22 cellular contexts compared by ENCODE assay signal in genomic region chr13:37666036-37666435, GRCh38.
DNase-seq lines count a peak whose midpoint lies in the region; TF ChIP-seq lines count a peak whose summit lies in the region.
"Had no signal": no experiment of that assay in that cellular context is flagged by ENCODE, and none has a peak within 500 bp of the region (broad histone marks: within the 10 kb centered on the region; RNA-seq: fewer than 3 reads in every experiment).

No MANE protein-coding gene starts in this region.

- H3K36me3 ChIP-seq in BLaER1 treated with 17β-estradiol and CSF1 and Interleukin-3, amounts not matched to agents 10 nM and 100 nM, result no peaks in the 10 kb centered on the region
- H3K36me3 ChIP-seq in smooth muscle cell (ENCODE audit: low read depth) (no peaks in the 10 kb centered on the region), tibial nerve (no peaks in the 10 kb centered on the region)

- DNase-seq in astrocyte of the spinal cord (ENCODE audit: low read depth, low spot score), result peak; percentile 83
- peak; percentile 27 for DNase-seq in iris pigment epithelial cell (ENCODE audit: low read depth)
- DNase-seq in smooth muscle cell (lab: John Stamatoyannopoulos, UW; ENCODE audit: unreplicated experiment), result no peak
- no peak for DNase-seq in SK-N-DZ (ENCODE audit: low spot score)
- no peak for DNase-seq in tibial nerve (ENCODE audit: low spot score in 2 of 2)
- no peak for DNase-seq in stimulated activated CD4-positive, alpha-beta T cell treated with anti-CD3 and anti-CD28 coated beads, Interleukin-4, amount 100 ng/mL, for 1 hour
- DNase-seq: ACHN; Calu3; CD8-positive, alpha-beta memory T cell; DMS153; GOT3; HCEC 1CT; NCI-H1092 treated with DMSO at 0.1 percent for 48 hours; NCI-H1436 treated with DMSO at 0.1 percent for 48 hours; NCI-H1930; NCI-H226; NCI-H510A treated with DMSO at 0.1 percent for 48 hours; NCI-H774; SIG-M5 had no signal

- no peaks in the 10 kb centered on the region for H3K79me2 ChIP-seq in smooth muscle cell (ENCODE audit: low read depth)

- H3K4me3 ChIP-seq in BLaER1 treated with 17β-estradiol and CSF1 and Interleukin-3, amounts not matched to agents 10 nM and 100 nM, result no peak overlapping the region
- no peak overlapping the region for H3K4me3 ChIP-seq in astrocyte of the spinal cord (ENCODE audit: low read depth, low read length)
- H3K4me3 ChIP-seq in smooth muscle cell, result no peak overlapping the region
- no peak overlapping the region for H3K4me3 ChIP-seq in tibial nerve

- no peak overlapping the region for H3K27ac ChIP-seq in BLaER1 treated with 17β-estradiol and CSF1 and Interleukin-3, amounts not matched to agents 10 nM and 100 nM
- H3K27ac ChIP-seq in smooth muscle cell (ENCODE audit: low read depth) (no peak overlapping the region), tibial nerve (no peak overlapping the region)
- H3K27ac ChIP-seq: C4-2B, KMS-11 had no signal

- in situ Hi-C loops in astrocyte of the spinal cord (cut with HindIII; ENCODE audit: low sequenced_read_pairs), result no loop called here

- no peaks in the 10 kb centered on the region for H3K27me3 ChIP-seq in BLaER1 treated with 17β-estradiol and CSF1 and Interleukin-3, amounts not matched to agents 10 nM and 100 nM
- H3K27me3 ChIP-seq in smooth muscle cell (ENCODE audit: low read depth) (no peaks in the 10 kb centered on the region), tibial nerve (no peaks in the 10 kb centered on the region)

- H4K20me1 ChIP-seq in BLaER1 treated with 17β-estradiol and CSF1 and Interleukin-3, amounts not matched to agents 10 nM and 100 nM, result no peaks in the 10 kb centered on the region
- H4K20me1 ChIP-seq in smooth muscle cell (ENCODE audit: low read depth), result no peaks in the 10 kb centered on the region

- TF ChIP-seq CTCF in astrocyte of the spinal cord (IDR thresholded peaks at IDR 0.05; ENCODE audit: low read depth, low read length) (no peak), smooth muscle cell (IDR thresholded peaks at IDR 0.05; ENCODE audit: borderline replicate concordance, insufficient read depth, poor library complexity, severe bottlenecking) (no peak), tibial nerve (IDR thresholded peaks at IDR 0.05) (no peak)

- TF ChIP-seq POLR2A in tibial nerve (IDR thresholded peaks at IDR 0.05), result no peak

- peak overlapping the region; percentile 11 to 75 (median 52); a peak in 16 of 22 replicates for H3K4me2 ChIP-seq in BLaER1 treated with 17β-estradiol and CSF1 and Interleukin-3, amounts not matched to agents 10 nM and 100 nM
- no peak overlapping the region for H3K4me2 ChIP-seq in smooth muscle cell
- H3K4me2 ChIP-seq: KMS-11 had no signal

- 79% methylated on average over 2 of the region's 2 CpGs for WGBS in smooth muscle cell (ENCODE audit: low lambda C conversion rate)
- WGBS in tibial nerve, 2 donors, result 35 to 54% methylated on average over 2 of the region's 2 CpGs

- H3F3A ChIP-seq in smooth muscle cell (ENCODE audit: low read depth), result no peaks in the 10 kb centered on the region

- peaks cover 9 to 17% (median 12%) of the 10 kb centered on the region in 10 experiments for H3K4me1 ChIP-seq in BLaER1 treated with 17β-estradiol and CSF1 and Interleukin-3, amounts not matched to agents 10 nM and 100 nM
- H3K4me1 ChIP-seq in smooth muscle cell (ENCODE audit: low read depth) (no peaks in the 10 kb centered on the region), tibial nerve (no peaks in the 10 kb centered on the region)

- no peak for TF ChIP-seq EP300 in tibial nerve (IDR thresholded peaks at IDR 0.05)

- peak overlapping the region; percentile 31 for H2AFZ ChIP-seq in smooth muscle cell (ENCODE audit: low read depth)

- no peaks in the 10 kb centered on the region for H3K9me3 ChIP-seq in BLaER1 treated with 17β-estradiol and CSF1 and Interleukin-3, amounts not matched to agents 10 nM and 100 nM (replicated peaks in 1 of 11)
- H3K9me3 ChIP-seq in smooth muscle cell (replicated peaks; ENCODE audit: low read depth), result no peaks in the 10 kb centered on the region
- H3K9me3 ChIP-seq in tibial nerve, result no peaks in the 10 kb centered on the region

- H3K9ac ChIP-seq in BLaER1 treated with 17β-estradiol and CSF1 and Interleukin-3, amounts not matched to agents 10 nM and 100 nM, result no peak overlapping the region
- H3K9ac ChIP-seq in smooth muscle cell (ENCODE audit: low read depth), result no peak overlapping the region
- H3K9ac ChIP-seq: KMS-11 had no signal

Comparison
In these comparisons a context has a peak if more than half of its experiments do, and no peak if none do; other contexts are left out.
1. DNase-seq: peak in astrocyte of the spinal cord (single experiment) and iris pigment epithelial cell (single experiment); none in smooth muscle cell (single experiment), SK-N-DZ (single experiment), tibial nerve (0 of 2) and stimulated activated CD4-positive, alpha-beta T cell treated with anti-CD3 and anti-CD28 coated beads, Interleukin-4, amount 100 ng/mL, for 1 hour (single experiment).